ENCODE assay signal across 25 cellular contexts in genomic region chr14:96182546-96182945, GRCh38. TPM values are rescaled to one million over a fixed set of nuclear protein-coding genes. Genes with fewer than 3 reads are reported as not detected.
"Had no signal": no experiment of that assay in that cellular context is flagged by ENCODE, and none has a peak within 500 bp of the region (broad histone marks: within the 10 kb centered on the region; RNA-seq: fewer than 3 reads in every experiment).

No MANE protein-coding gene starts in this region.

- DNase-seq: heart right ventricle; islet precursor cell; left ventricle myocardium superior; lower lobe of right lung; mammary epithelial cell; mesendoderm; naive B cell; natural killer cell; nephron progenitor cell; occipital lobe; small intestine; spleen; stimulated activated CD4-positive, alpha-beta T cell treated with anti-CD3 and anti-CD28 coated beads, Interleukin-4, amount 100 ng/mL, for 24 hours; stimulated activated naive CD4-positive, alpha-beta T cell; substantia nigra; transverse colon; upper lobe of right lung had no signal

- H3K9me3 ChIP-seq: heart right ventricle, lower lobe of right lung, neutrophil, right atrium auricular region, spleen, transverse colon, upper lobe of right lung had no signal

- H3K79me2 ChIP-seq: hepatocyte had no signal

- H3K4me3 ChIP-seq: heart right ventricle, hepatocyte, lower lobe of right lung, neural progenitor cell, right atrium auricular region, spleen, transverse colon, upper lobe of right lung had no signal

- H3K36me3 ChIP-seq: heart right ventricle, lower lobe of right lung, neural progenitor cell, neutrophil, right atrium auricular region, spleen, transverse colon, upper lobe of right lung had no signal

- H3K4me1 ChIP-seq: lower lobe of right lung, spleen had no signal

- H2AFZ ChIP-seq: hepatocyte, neural progenitor cell had no signal

- H3K27me3 ChIP-seq: hepatocyte, neural progenitor cell, right atrium auricular region, transverse colon, upper lobe of right lung had no signal

- H3K4me2 ChIP-seq: hepatocyte, neural progenitor cell had no signal

- FAIRE-seq: small intestine, urothelium cell line had no signal

- H3K9ac ChIP-seq: neural progenitor cell had no signal

- ATAC-seq: heart right ventricle; left ventricle myocardium superior; lower lobe of right lung; natural killer cell; sciatic nerve; stimulated activated effector memory CD8-positive, alpha-beta T cell treated with anti-CD3 and anti-CD28 coated beads, Interleukin-12 subunit alpha, Interleukin-12 subunit beta, amount 100 ng/mL, for 72 hours; upper lobe of right lung had no signal

- H3K27ac ChIP-seq: hepatocyte, lower lobe of right lung, neural progenitor cell, neutrophil, right atrium auricular region, spleen, transverse colon, upper lobe of right lung had no signal

RNA-seq across cellular contexts. Expression of gene BDKRB2, which starts 22.1 kb away (rescaled TPM):
- total RNA-seq: natural killer cell, pulmonary artery endothelial cell had no signal
